21 cellular contexts compared by ENCODE assay signal in the genomic region with DNA sequence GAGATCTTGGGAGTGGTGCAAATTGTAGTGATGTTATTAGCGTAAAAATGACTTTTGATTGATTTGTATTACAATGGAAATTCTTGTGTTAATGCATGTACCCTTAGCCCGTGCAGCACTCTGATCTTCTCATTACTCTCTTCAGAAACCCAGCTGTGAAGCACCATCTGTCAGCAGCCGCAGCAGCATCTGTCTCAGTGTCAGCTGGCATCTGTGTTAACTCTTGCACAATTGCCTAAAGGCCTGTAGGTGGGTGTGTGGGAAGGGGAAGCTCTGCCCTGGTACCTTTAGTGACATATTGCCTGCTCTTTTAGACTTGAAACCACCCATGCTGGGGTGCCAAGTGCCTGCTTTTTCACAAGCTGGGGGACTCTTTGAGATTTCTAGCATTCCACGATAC.
DNase-seq lines count a peak whose midpoint lies in the region; ATAC-seq and TF ChIP-seq lines count a peak whose summit lies in the region.
"Had no signal": no experiment of that assay in that cellular context is flagged by ENCODE, and none has a peak within 500 bp of the region (broad histone marks: within the 10 kb centered on the region; RNA-seq: fewer than 3 reads in every experiment).

No MANE protein-coding gene starts in this region.

- H3K9me3 ChIP-seq in DND-41 (ENCODE audit: insufficient read depth, low read length, severe bottlenecking) (no peaks in the 10 kb centered on the region), neural progenitor cell (ENCODE audit: low read depth) (no peaks in the 10 kb centered on the region)
- H3K9me3 ChIP-seq: body of pancreas, gastrocnemius medialis, uterus had no signal

- H2AFZ ChIP-seq in DND-41 (ENCODE audit: low read depth, low read length) (no peak overlapping the region), neural progenitor cell (replicated peaks) (no peak overlapping the region)

- H4K20me1 ChIP-seq in DND-41 (ENCODE audit: insufficient read depth, low read length): no peaks in the 10 kb centered on the region
- no peaks in the 10 kb centered on the region for H4K20me1 ChIP-seq in neural progenitor cell (ENCODE audit: low read depth)

- H3K9me3 Mint-ChIP-seq in neural progenitor cell: no peaks in the 10 kb centered on the region
- H3K9me3 Mint-ChIP-seq in activated naive CD4-positive, alpha-beta T cell treated with anti-CD3 and anti-CD28 coated beads for 36 hours: peaks cover 2% of the 10 kb centered on the region
- peaks cover 0 to 13% (median 3%) of the 10 kb centered on the region in 7 donors for H3K9me3 Mint-ChIP-seq in CD14-positive monocyte
- H3K9me3 Mint-ChIP-seq: activated B cell treated with CpG ODN at 0.5 μM for 24 hours; activated naive CD8-positive, alpha-beta T cell treated with anti-CD3 and anti-CD28 coated beads for 36 hours had no signal

- H3K4me1 ChIP-seq in DND-41 (ENCODE audit: insufficient read depth, low read length) (no peaks in the 10 kb centered on the region), neural progenitor cell (peaks cover 14% of the 10 kb centered on the region)
- H3K4me1 ChIP-seq: body of pancreas, gastrocnemius medialis, uterus had no signal

- H3K4me2 ChIP-seq in DND-41 (ENCODE audit: insufficient read depth, low read length): no peak overlapping the region
- H3K4me2 ChIP-seq in neural progenitor cell: no peak overlapping the region

- H3K27ac ChIP-seq in DND-41 (ENCODE audit: low read length) (no peak overlapping the region), neural progenitor cell (no peak overlapping the region)
- H3K27ac ChIP-seq: body of pancreas, gastrocnemius medialis, uterus had no signal

- H3K36me3 ChIP-seq in DND-41 (ENCODE audit: insufficient read depth, low read length) (no peaks in the 10 kb centered on the region), neural progenitor cell (no peaks in the 10 kb centered on the region)
- H3K36me3 ChIP-seq: gastrocnemius medialis, uterus had no signal

- H3K4me1 Mint-ChIP-seq in neural progenitor cell: peaks cover 15% of the 10 kb centered on the region
- H3K4me1 Mint-ChIP-seq in activated naive CD4-positive, alpha-beta T cell treated with anti-CD3 and anti-CD28 coated beads for 36 hours (ENCODE audit: low read depth): no peaks in the 10 kb centered on the region
- H3K4me1 Mint-ChIP-seq in CD14-positive monocyte: no peaks in the 10 kb centered on the region
- H3K4me1 Mint-ChIP-seq: activated B cell treated with CpG ODN at 0.5 μM for 24 hours; activated naive CD8-positive, alpha-beta T cell treated with anti-CD3 and anti-CD28 coated beads for 36 hours; B cell; naive thymus-derived CD4-positive, alpha-beta T cell had no signal

- CTCF ChIA-PET in activated naive CD4-positive, alpha-beta T cell treated with anti-CD3 and anti-CD28 coated beads for 36 hours (lab: Charles Lee): no interaction called here

- intact Hi-C loops in activated naive CD4-positive, alpha-beta T cell treated with anti-CD3 and anti-CD28 coated beads for 36 hours (cut with micrococcal nuclease): no loop called here
- intact Hi-C loops in CD14-positive monocyte (cut with micrococcal nuclease): no loop called here

- H3K27me3 Mint-ChIP-seq in neural progenitor cell (ENCODE audit: insufficient read depth, low read depth) (no peaks in the 10 kb centered on the region), CD14-positive monocyte (ENCODE audit: low read depth in 3 of 3) (peaks cover 0 to 2% (median 0%) of the 10 kb centered on the region in 3 donors)
- H3K27me3 Mint-ChIP-seq in activated naive CD4-positive, alpha-beta T cell treated with anti-CD3 and anti-CD28 coated beads for 36 hours (ENCODE audit: low read depth): no peaks in the 10 kb centered on the region
- H3K27me3 Mint-ChIP-seq: activated B cell treated with CpG ODN at 0.5 μM for 24 hours; activated naive CD8-positive, alpha-beta T cell treated with anti-CD3 and anti-CD28 coated beads for 36 hours; B cell; naive thymus-derived CD4-positive, alpha-beta T cell had no signal

- H3K36me3 Mint-ChIP-seq in neural progenitor cell (peaks cover 12% of the 10 kb centered on the region), CD14-positive monocyte (no peaks in the 10 kb centered on the region)
- no peaks in the 10 kb centered on the region for H3K36me3 Mint-ChIP-seq in activated naive CD4-positive, alpha-beta T cell treated with anti-CD3 and anti-CD28 coated beads for 36 hours (ENCODE audit: low read depth)
- H3K36me3 Mint-ChIP-seq: activated naive CD8-positive, alpha-beta T cell treated with anti-CD3 and anti-CD28 coated beads for 36 hours; naive thymus-derived CD4-positive, alpha-beta T cell had no signal

- H3F3A ChIP-seq in neural progenitor cell (ENCODE audit: low read depth): peaks cover 3% of the 10 kb centered on the region

- no peak for TF ChIP-seq POLR2A in NB4 (IDR thresholded peaks at IDR 0.05; ENCODE audit: extremely low read depth, insufficient read length)

- H3K27me3 ChIP-seq in DND-41 (ENCODE audit: insufficient read depth, low read length, poor library complexity): no peaks in the 10 kb centered on the region
- no peaks in the 10 kb centered on the region for H3K27me3 ChIP-seq in neural progenitor cell
- H3K27me3 ChIP-seq: body of pancreas, gastrocnemius medialis, uterus had no signal

- TF ChIP-seq CTCF in DND-41 (IDR thresholded peaks at IDR 0.05; ENCODE audit: borderline replicate concordance, extremely low read depth, low read length, poor library complexity, severe bottlenecking) (no peak), NB4 (IDR thresholded peaks at IDR 0.05; ENCODE audit: low read depth, low read length) (no peak), neural progenitor cell (IDR thresholded peaks at IDR 0.05) (no peak), CD14-positive monocyte (IDR thresholded peaks at IDR 0.05) (no peak)

- peak overlapping the region; percentile 30 for H3K27ac Mint-ChIP-seq in neural progenitor cell
- H3K27ac Mint-ChIP-seq in activated naive CD4-positive, alpha-beta T cell treated with anti-CD3 and anti-CD28 coated beads for 36 hours: no peak overlapping the region
- H3K27ac Mint-ChIP-seq in CD14-positive monocyte: no peak overlapping the region
- H3K27ac Mint-ChIP-seq: activated B cell treated with CpG ODN at 0.5 μM for 24 hours; activated CD8-positive, alpha-beta T cell treated with anti-CD3 and anti-CD28 coated beads, Interleukin-2, amount 10 ng/mL, durations not matched to agents 7 days and 5 days; activated naive CD8-positive, alpha-beta T cell treated with anti-CD3 and anti-CD28 coated beads for 36 hours; B cell; naive thymus-derived CD4-positive, alpha-beta T cell had no signal

- peak; percentile 65 for ATAC-seq in DND-41 (ENCODE audit: insufficient read depth, low read depth)
- ATAC-seq: activated CD8-positive, alpha-beta T cell treated with anti-CD3 and anti-CD28 coated beads, Interleukin-2, amount 10 ng/mL, durations not matched to agents 7 days and 5 days; body of pancreas; gastrocnemius medialis; K562; naive thymus-derived CD4-positive, alpha-beta T cell had no signal

- peak; percentile 23 for DNase-seq in DND-41
- peak; percentile 8 for DNase-seq in NB4 (ENCODE audit: low read depth)
- peak; percentile 43 for DNase-seq in amniotic epithelial cell (ENCODE audit: low read depth)
- DNase-seq in neural progenitor cell (ENCODE audit: low spot score): no peak
- DNase-seq in NCI-H187 (lab: John Stamatoyannopoulos, UW): no peak
- no peak for DNase-seq in activated naive CD4-positive, alpha-beta T cell treated with anti-CD3 and anti-CD28 coated beads for 36 hours
- no peak for DNase-seq in CD14-positive monocyte (ENCODE audit: low spot score)
- DNase-seq: activated B cell treated with CpG ODN at 0.5 μM for 24 hours; activated CD8-positive, alpha-beta T cell treated with anti-CD3 and anti-CD28 coated beads, Interleukin-2, amount 10 ng/mL, durations not matched to agents 7 days and 5 days; activated naive CD8-positive, alpha-beta T cell treated with anti-CD3 and anti-CD28 coated beads for 36 hours; body of pancreas; gastrocnemius medialis; GDM1; naive thymus-derived CD4-positive, alpha-beta T cell; NCI-H1048; SIG-M5; stimulated activated CD8-positive, alpha-beta memory T cell treated with anti-CD3 and anti-CD28 coated beads, Interleukin-4, amount 100 ng/mL, for 48 hours; T-helper 2 cell; uterus had no signal

- no peak overlapping the region for H3K4me3 ChIP-seq in DND-41 (ENCODE audit: low read depth in 1 of 2, low read length in 2 of 2)
- no peak overlapping the region for H3K4me3 ChIP-seq in NB4 (ENCODE audit: low read depth, low read length)
- H3K4me3 ChIP-seq in neural progenitor cell: no peak overlapping the region
- H3K4me3 ChIP-seq: body of pancreas, gastrocnemius medialis, K562, uterus had no signal

- H3K9ac ChIP-seq in DND-41 (ENCODE audit: low read depth, low read length): no peak overlapping the region
- no peak overlapping the region for H3K9ac ChIP-seq in neural progenitor cell

- H3K79me2 ChIP-seq in DND-41 (ENCODE audit: insufficient read depth, low read length) (no peaks in the 10 kb centered on the region), neural progenitor cell (ENCODE audit: low read depth) (peaks cover 27% of the 10 kb centered on the region)

- H3K4me3 Mint-ChIP-seq in neural progenitor cell (no peak overlapping the region), CD14-positive monocyte (no peak overlapping the region)
- no peak overlapping the region for H3K4me3 Mint-ChIP-seq in activated naive CD4-positive, alpha-beta T cell treated with anti-CD3 and anti-CD28 coated beads for 36 hours
- H3K4me3 Mint-ChIP-seq: activated B cell treated with CpG ODN at 0.5 μM for 24 hours; activated CD8-positive, alpha-beta T cell treated with anti-CD3 and anti-CD28 coated beads, Interleukin-2, amount 10 ng/mL, durations not matched to agents 7 days and 5 days; activated naive CD8-positive, alpha-beta T cell treated with anti-CD3 and anti-CD28 coated beads for 36 hours; B cell; naive thymus-derived CD4-positive, alpha-beta T cell had no signal

Comparison
In these comparisons a context has a peak if more than half of its experiments do, and no peak if none do; other contexts are left out.
1. DNase-seq: peak in DND-41 (single experiment), NB4 (single experiment) and amniotic epithelial cell (single experiment); none in neural progenitor cell (single experiment), NCI-H187 (0 of 2), activated naive CD4-positive, alpha-beta T cell treated with anti-CD3 and anti-CD28 coated beads for 36 hours (single experiment) and CD14-positive monocyte (single experiment).